1 cellular context compared by ENCODE assay signal in genomic region chr4:141011799-141012377, GRCh38.
TF ChIP-seq lines count a peak whose summit lies in the region.

No MANE protein-coding gene starts in this region.

TF ChIP-seq in H1, 55 proteins besides CTCF, POLR2A, EP300 and RAD21:
- no peak for TF ChIP-seq ASH2L (IDR thresholded peaks at IDR 0.05; ENCODE audit: low read length)
